8 cellular contexts compared by ENCODE assay signal in genomic region chr20:50837532-50838321, GRCh38. TPM values are rescaled to one million over a fixed set of nuclear protein-coding genes. Genes with fewer than 3 reads are reported as not detected.
A peak's percentile ranks its signal among the peaks of the same experiment; 100 is the strongest.
DNase-seq lines count a peak whose midpoint lies in the region; ATAC-seq and TF ChIP-seq lines count a peak whose summit lies in the region.

No MANE protein-coding gene starts in this region.

- H3K18ac ChIP-seq in IMR-90 (ENCODE audit: low read depth, low read length) = 0 out of 2 replicates have a peak overlapping the region, but pooled peaks have one; percentile 17

- peak overlapping the region; percentile 69 for H2BK5ac ChIP-seq in IMR-90 (ENCODE audit: low read depth, low read length, poor library complexity, severe bottlenecking)

- peak overlapping the region; percentile 1; the same call in 1 of the 3 replicates for H2BK15ac ChIP-seq in IMR-90 (ENCODE audit: low read depth, low read length)

- no peaks in the 10 kb centered on the region for H4K20me1 ChIP-seq in IMR-90 (ENCODE audit: insufficient read depth, low read length)

- peak overlapping the region; percentile 1; the same call in 1 of the 2 replicates for H3K23ac ChIP-seq in IMR-90 (ENCODE audit: low read depth, low read length)

- peak overlapping the region; percentile 38 to 81; a peak in 3 of 4 replicates for H4K8ac ChIP-seq in IMR-90 (ENCODE audit: low read depth in 2 of 2, low read length in 2 of 2)

- POLR2A ChIA-PET in A673 (lab: Charles Lee; ENCODE audit: low non-redundant PET) (no interaction called here), IMR-90 (lab: Charles Lee; ENCODE audit: unreplicated experiment) (no interaction called here)

- H3K27ac ChIP-seq in A673 (ENCODE audit: low read depth, low read length, poor library complexity, severe bottlenecking) (no peak overlapping the region), IMR-90 (ENCODE audit: insufficient read depth, low read length) (peak overlapping the region; percentile 49), stomach (peak overlapping the region in 1 of 5 donors; percentile 5)

- H4K5ac ChIP-seq in IMR-90 (ENCODE audit: low read depth, low read length) = peak overlapping the region; percentile 32; the same call in 1 of the 2 replicates

- no peak for TF ChIP-seq RAD21 in IMR-90 (IDR thresholded peaks at IDR 0.05; ENCODE audit: low read length)

- BruUV-seq in A673 (replicated peaks; lab: Mats Ljungman, UMichigan) (no TSS peak), IMR-90 (replicated peaks; lab: Mats Ljungman, UMichigan) (no TSS peak)

- H3K4ac ChIP-seq in IMR-90 (ENCODE audit: low read depth, low read length) = peak overlapping the region; percentile 73

- CTCF ChIA-PET in A673 (lab: Charles Lee) (no interaction called here), IMR-90 (lab: Yijun Ruan, JAX) (no interaction called here)

- peak; percentile 72 for ATAC-seq in GM19397 (IDR thresholded peaks at IDR 0.05; ENCODE audit: unreplicated experiment)
- peak; percentile 79 for ATAC-seq in IMR-90 (ENCODE audit: low read depth)

- TF ChIP-seq CTCF in A673 (conservative IDR thresholded peaks at IDR 0.05; ENCODE audit: low read depth, low read length) (no peak), IMR-90 (conservative IDR thresholded peaks at IDR 0.05; ENCODE audit: low read depth, low read length) (no peak), stomach (IDR thresholded peaks at IDR 0.05) (no peak)

- H2AFZ ChIP-seq in IMR-90 (replicated peaks; ENCODE audit: low read length, poor library complexity) = peak overlapping the region; percentile 80

- H3K4me1 ChIP-seq in A673 (ENCODE audit: insufficient read depth, low read length, poor library complexity, severe bottlenecking) = no peaks in the 10 kb centered on the region
- peaks cover 9% of the 10 kb centered on the region for H3K4me1 ChIP-seq in IMR-90 (ENCODE audit: control insufficient read depth, insufficient read depth, low read length)
- peaks cover 0 to 13% (median 0%) of the 10 kb centered on the region in 4 donors for H3K4me1 ChIP-seq in stomach

- peak overlapping the region; percentile 50 for H4K91ac ChIP-seq in IMR-90 (ENCODE audit: insufficient read depth, low read depth, low read length)

- H2BK120ac ChIP-seq in IMR-90 (ENCODE audit: low read depth, low read length) = peak overlapping the region; percentile 44; the same call in 1 of the 2 replicates

- H3K9me3 ChIP-seq in A673 (ENCODE audit: low read depth, low read length, poor library complexity, severe bottlenecking) = no peaks in the 10 kb centered on the region
- no peaks in the 10 kb centered on the region for H3K9me3 ChIP-seq in IMR-90 (ENCODE audit: control insufficient read depth, insufficient read depth, low read length)
- no peaks in the 10 kb centered on the region for H3K9me3 ChIP-seq in stomach

- H3K4me3 ChIP-seq in A673 (ENCODE audit: low read depth, low read length, poor library complexity, severe bottlenecking) (no peak overlapping the region), IMR-90 (ENCODE audit: insufficient read depth, low read depth, low read length) (no peak overlapping the region), stomach (no peak overlapping the region)

- H3K4me2 ChIP-seq in IMR-90 (ENCODE audit: low read depth, low read length) = no peak overlapping the region

- peak overlapping the region; percentile 23; the same call in 1 of the 2 replicates for H2AK5ac ChIP-seq in IMR-90 (ENCODE audit: low read depth, low read length)

- H3K79me1 ChIP-seq in IMR-90 (ENCODE audit: low read depth in 1 of 2, low read length in 2 of 2) = 0 out of 4 replicates have a peak, but pooled peaks cover 0 to 6% of the 10 kb centered on the region in 2 experiments

- H2BK20ac ChIP-seq in IMR-90 (ENCODE audit: low read depth, low read length) = peak overlapping the region; percentile 47

- no peak overlapping the region for H3K56ac ChIP-seq in IMR-90 (ENCODE audit: extremely low read depth, insufficient read depth, low read length)

- peaks cover 2% of the 10 kb centered on the region for H3K36me3 ChIP-seq in A673 (ENCODE audit: insufficient read depth, low read length, poor library complexity, severe bottlenecking)
- H3K36me3 ChIP-seq in IMR-90 (ENCODE audit: control insufficient read depth, insufficient read depth, low read length) = peaks cover 6% of the 10 kb centered on the region; the same call in 1 of the 2 replicates
- peaks cover 0 to 14% (median 4%) of the 10 kb centered on the region in 4 donors for H3K36me3 ChIP-seq in stomach

- TF ChIP-seq EP300 in stomach (IDR thresholded peaks at IDR 0.05) = no peak

- H3K27me3 ChIP-seq in A673 (replicated peaks; ENCODE audit: insufficient read depth, low read depth, low read length, poor library complexity) (no peaks in the 10 kb centered on the region), IMR-90 (ENCODE audit: control insufficient read depth, insufficient read depth, low read length) (no peaks in the 10 kb centered on the region), stomach (no peaks in the 10 kb centered on the region)

- DNase-seq in A673 (ENCODE audit: low spot score) (peak; percentile 41), IMR-90 (peak; percentile 83), epidermal melanocyte (ENCODE audit: insufficient read length, low spot score) (peak; percentile 72), SHP77 treated with DMSO at 0.1 percent for 48 hours (lab: John Stamatoyannopoulos, UW) (no peak), SKM-1 (lab: John Stamatoyannopoulos, UW; ENCODE audit: unreplicated experiment) (no peak), stomach (no peak)
- DNase-seq in stimulated activated CD8-positive, alpha-beta memory T cell treated with anti-CD3 and anti-CD28 coated beads, Interleukin-4, amount 100 ng/mL, for 48 hours = peak; percentile 40

- dilution Hi-C loops in IMR-90 (cut with HindIII; ENCODE audit: low sequenced_read_pairs, unreplicated experiment) = no loop called here

- WGBS in IMR-90 (ENCODE audit: extremely low coverage in 2 of 2, insufficient read length in 1 of 2), 2 experiments = 34% methylated on average over 7 of the region's 22 CpGs; no CpG with 5 or more reads in 1 of the 2 experiments
- WGBS in stomach, 5 donors = 70 to 87% (median 80%) methylated on average over 22 of the region's 22 CpGs

- H3K9me1 ChIP-seq in IMR-90 (ENCODE audit: insufficient read depth, low read length) = peaks cover 25% of the 10 kb centered on the region

- intact Hi-C loops in A673 (cut with micrococcal nuclease; ENCODE audit: unreplicated experiment) = no loop called here
- intact Hi-C loops in IMR-90 (cut with micrococcal nuclease) = no loop called here
- intact Hi-C loops in stomach (cut with DNase I; ENCODE audit: low total_unique reads) = no loop called here

- no peak overlapping the region for H3K9ac ChIP-seq in IMR-90 (ENCODE audit: low read depth, low read length)

- TF ChIP-seq POLR2A in IMR-90 (IDR thresholded peaks at IDR 0.05; ENCODE audit: low read depth, low read length) (no peak), stomach (IDR thresholded peaks at IDR 0.05) (no peak)

- peak overlapping the region; percentile 73 for H2AK9ac ChIP-seq in IMR-90 (replicated peaks; ENCODE audit: low read depth, low read length, poor library complexity)

- in situ Hi-C loops in IMR-90 (cut with MboI; ENCODE audit: low sequenced_read_pairs) = no loop called here

- H3K14ac ChIP-seq in IMR-90 (replicated peaks; ENCODE audit: low read depth, low read length) = peak overlapping the region; percentile 68

TF ChIP-seq in IMR-90, 13 proteins besides CTCF, POLR2A, EP300 and RAD21:
- TF ChIP-seq MAFK (IDR thresholded peaks at IDR 0.05; ENCODE audit: low read depth, low read length) = peak; percentile 98
- no peak for TF ChIP-seq SMC3 (IDR thresholded peaks at IDR 0.05; ENCODE audit: low read depth, low read length)
- TF ChIP-seq, protein P1, sequence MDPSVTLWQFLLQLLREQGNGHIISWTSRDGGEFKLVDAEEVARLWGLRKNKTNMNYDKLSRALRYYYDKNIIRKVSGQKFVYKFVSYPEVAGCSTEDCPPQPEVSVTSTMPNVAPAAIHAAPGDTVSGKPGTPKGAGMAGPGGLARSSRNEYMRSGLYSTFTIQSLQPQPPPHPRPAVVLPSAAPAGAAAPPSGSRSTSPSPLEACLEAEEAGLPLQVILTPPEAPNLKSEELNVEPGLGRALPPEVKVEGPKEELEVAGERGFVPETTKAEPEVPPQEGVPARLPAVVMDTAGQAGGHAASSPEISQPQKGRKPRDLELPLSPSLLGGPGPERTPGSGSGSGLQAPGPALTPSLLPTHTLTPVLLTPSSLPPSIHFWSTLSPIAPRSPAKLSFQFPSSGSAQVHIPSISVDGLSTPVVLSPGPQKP (IDR thresholded peaks at IDR 0.05; ENCODE audit: borderline replicate concordance, low read depth, low read length) = no peak
- TF ChIP-seq RCOR1 (IDR thresholded peaks at IDR 0.05; ENCODE audit: insufficient replicate concordance, low read length) = peak; percentile 56
- TF ChIP-seq CEBPB (IDR thresholded peaks at IDR 0.05; ENCODE audit: low read depth, low read length) = no peak
- peak; percentile 24; the same call in 1 of the 2 replicates for TF ChIP-seq BHLHE40 (IDR thresholded peaks at IDR 0.05; ENCODE audit: low read depth, low read length)
- no peak for TF ChIP-seq FOS (IDR thresholded peaks at IDR 0.05; ENCODE audit: low read depth, low read length)
- TF ChIP-seq, protein P2, sequence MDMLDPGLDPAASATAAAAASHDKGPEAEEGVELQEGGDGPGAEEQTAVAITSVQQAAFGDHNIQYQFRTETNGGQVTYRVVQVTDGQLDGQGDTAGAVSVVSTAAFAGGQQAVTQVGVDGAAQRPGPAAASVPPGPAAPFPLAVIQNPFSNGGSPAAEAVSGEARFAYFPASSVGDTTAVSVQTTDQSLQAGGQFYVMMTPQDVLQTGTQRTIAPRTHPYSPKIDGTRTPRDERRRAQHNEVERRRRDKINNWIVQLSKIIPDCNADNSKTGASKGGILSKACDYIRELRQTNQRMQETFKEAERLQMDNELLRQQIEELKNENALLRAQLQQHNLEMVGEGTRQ (IDR thresholded peaks at IDR 0.05; ENCODE audit: low read depth, low read length) = no peak

RNA-seq across cellular contexts. Expression of gene BCAS4, which starts 42.9 kb away (rescaled TPM):
- total RNA-seq in A673 (2021) (28.4 and 35.2 TPM in 2 replicates), IMR-90 (2012; rRNA removed) (40.0 and 47.5 TPM in 2 replicates), stomach (1 to 10 TPM in 3 of 5 donors, under 1 TPM in 1, not detected in 1; under 0.01 to 2.8 (median 1.9) TPM)
- polyA plus RNA-seq in IMR-90 (2012; rRNA removed) (42.7 and 46.9 TPM in 2 replicates), stomach (1 to 10 TPM in 2 of 3 donors, under 1 TPM in 1; 0.46 to 7.2 (median 5.6) TPM)
- polyA plus RNA-seq in IMR-90 (2012; cell fraction: cytosol; rRNA removed) = 29.3 and 63.1 TPM in 2 replicates
- polyA plus RNA-seq in IMR-90 (2012; cell fraction: nucleus; rRNA removed; ENCODE audit: low replicate concordance) = 24.3 and 25.0 TPM in 2 replicates

Comparison
In these comparisons a context has a peak if more than half of its experiments do, and no peak if none do; other contexts are left out.
1. DNase-seq: peak in A673 (single experiment), IMR-90 (single experiment), epidermal melanocyte (single experiment) and stimulated activated CD8-positive, alpha-beta memory T cell treated with anti-CD3 and anti-CD28 coated beads, Interleukin-4, amount 100 ng/mL, for 48 hours (single experiment); none in SHP77 treated with DMSO at 0.1 percent for 48 hours (single experiment), SKM-1 (single experiment) and stomach (single experiment).